In genomic region chr6:151087861-151088598, GRCh38 we compare ENCODE assay signal across 10 cellular contexts.
A peak's percentile ranks its signal among the peaks of the same experiment; 100 is the strongest.
DNase-seq lines count a peak whose midpoint lies in the region; TF ChIP-seq lines count a peak whose summit lies in the region.
"Had no signal": no experiment of that assay in that cellular context is flagged by ENCODE, and none has a peak within 500 bp of the region (broad histone marks: within the 10 kb centered on the region; RNA-seq: fewer than 3 reads in every experiment).

No MANE protein-coding gene starts in this region.

- H3K27me3 ChIP-seq in ACC112 (ENCODE audit: insufficient read depth, low read length): no peaks in the 10 kb centered on the region

- DNase-seq in MV-4-11 (lab: John Stamatoyannopoulos, UW): peak; percentile 75
- DNase-seq in erythroblast (lab: John Stamatoyannopoulos, UW): peak; percentile 12 to 18
- peak; percentile 84 for DNase-seq in mesenteric fat pad (ENCODE audit: low spot score)
- DNase-seq in kidney tubule cell (ENCODE audit: low spot score): no peak
- DNase-seq in substantia nigra (lab: John Stamatoyannopoulos, UW): no peak
- no peak for DNase-seq in HT-29 (ENCODE audit: low spot score)
- no peak for DNase-seq in NCI-H2196 treated with DMSO at 0.1 percent for 48 hours (lab: John Stamatoyannopoulos, UW; ENCODE audit: unreplicated experiment)
- DNase-seq: activated CD4-positive, alpha-beta T cell treated with anti-CD3 and anti-CD28 coated beads, Interleukin-2, amount 50 U/mL, for 48 hours; activated naive CD4-positive, alpha-beta T cell treated with anti-CD3 and anti-CD28 coated beads, Interleukin-2, amount 50 U/mL, for 16 hours had no signal

- H3K4me3 ChIP-seq in ACC112 (ENCODE audit: low read depth, low read length): no peak overlapping the region

- H3K36me3 ChIP-seq in ACC112 (ENCODE audit: insufficient read depth, low read length): 0 out of 2 replicates have a peak, but pooled peaks cover 3% of the 10 kb centered on the region

- peaks cover 17% of the 10 kb centered on the region for H3K4me1 ChIP-seq in ACC112 (ENCODE audit: control insufficient read depth, insufficient read depth, low read length, unreplicated experiment)

- no peaks in the 10 kb centered on the region for H3K79me2 ChIP-seq in ACC112 (ENCODE audit: control insufficient read depth, insufficient read depth, low read length, unreplicated experiment)

- TF ChIP-seq POLR2A in erythroblast (IDR thresholded peaks at IDR 0.05; ENCODE audit: low read length): no peak

- H3K27ac ChIP-seq in ACC112 (ENCODE audit: low read depth, low read length) (peak overlapping the region; percentile 21), substantia nigra (ENCODE audit: low read depth, low read length, poor library complexity, severe bottlenecking) (no peak overlapping the region)

- no peak overlapping the region for H2AFZ ChIP-seq in ACC112 (ENCODE audit: low read length, unreplicated experiment)

Comparison
In these comparisons a context has a peak if more than half of its experiments do, and no peak if none do; other contexts are left out.
1. DNase-seq: peak in MV-4-11 (single experiment), erythroblast (2 of 2) and mesenteric fat pad (single experiment); none in kidney tubule cell (single experiment), substantia nigra (0 of 49), HT-29 (single experiment) and NCI-H2196 treated with DMSO at 0.1 percent for 48 hours (single experiment).